ENCODE assay signal across 16 cellular contexts in the genomic region with DNA sequence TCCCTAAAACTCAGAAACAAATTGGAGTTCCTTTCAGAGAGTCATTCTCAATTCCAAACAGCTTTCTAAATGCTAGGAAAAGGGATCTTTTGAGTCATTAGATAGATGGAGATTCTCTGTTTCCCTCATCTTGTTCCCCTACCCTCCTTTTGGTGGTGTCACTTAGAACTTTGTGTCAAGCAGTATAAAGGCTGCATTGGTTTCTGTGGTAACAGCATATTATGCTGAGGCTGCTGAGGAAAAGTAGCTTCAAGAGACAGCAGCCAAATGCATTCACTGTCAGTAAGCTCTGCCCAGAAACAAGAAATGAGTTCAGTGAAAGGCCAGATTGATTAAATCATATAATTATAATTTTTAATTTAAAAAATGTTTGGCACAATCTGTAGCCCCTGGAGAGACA.
A peak's percentile ranks its signal among the peaks of the same experiment; 100 is the strongest.
DNase-seq lines count a peak whose midpoint lies in the region; ATAC-seq and TF ChIP-seq lines count a peak whose summit lies in the region.
"Had no signal": no experiment of that assay in that cellular context is flagged by ENCODE, and none has a peak within 500 bp of the region (broad histone marks: within the 10 kb centered on the region; RNA-seq: fewer than 3 reads in every experiment).

No MANE protein-coding gene starts in this region.

- no peak overlapping the region for H3K4me3 Mint-ChIP-seq in GM23338
- H3K4me3 Mint-ChIP-seq in activated T-helper 17 cell treated with anti-CD3 and anti-CD28 coated beads, Interleukin-2, amount 50 U/mL, for 72 hours = no peak overlapping the region
- H3K4me3 Mint-ChIP-seq: CD4-positive, alpha-beta memory T cell had no signal

- no peaks in the 10 kb centered on the region for H3K9me3 Mint-ChIP-seq in GM23338
- no peaks in the 10 kb centered on the region for H3K9me3 Mint-ChIP-seq in activated T-helper 17 cell treated with anti-CD3 and anti-CD28 coated beads, Interleukin-2, amount 50 U/mL, for 72 hours
- H3K9me3 Mint-ChIP-seq: CD4-positive, alpha-beta memory T cell had no signal

- ATAC-seq in GM23338 (no peak; the same call in 2 of the 3 replicates), Right ventricle myocardium superior (ENCODE audit: poor library complexity) (no peak), HG03571 (IDR thresholded peaks at IDR 0.05; ENCODE audit: unreplicated experiment) (no peak)
- no peak for ATAC-seq in activated T-helper 17 cell treated with anti-CD3 and anti-CD28 coated beads, Interleukin-2, amount 50 U/mL, for 72 hours (replicated peaks)

- H3K36me3 Mint-ChIP-seq in GM23338 (ENCODE audit: low read depth) = no peaks in the 10 kb centered on the region
- H3K36me3 Mint-ChIP-seq in activated T-helper 17 cell treated with anti-CD3 and anti-CD28 coated beads, Interleukin-2, amount 50 U/mL, for 72 hours (ENCODE audit: low read depth) = no peaks in the 10 kb centered on the region
- H3K36me3 Mint-ChIP-seq: CD4-positive, alpha-beta memory T cell had no signal

- DNase-seq in GM23338 (ENCODE audit: low spot score) = peak; percentile 13
- DNase-seq in cerebellar cortex (ENCODE audit: low spot score) = peak; percentile 8
- DNase-seq in medulla oblongata (ENCODE audit: extremely low spot score) = peak; percentile 59
- no peak for DNase-seq in osteoblast (ENCODE audit: insufficient read length, low spot score, missing footprints)
- no peak for DNase-seq in NCI-H1930 (lab: John Stamatoyannopoulos, UW)
- no peak for DNase-seq in Right ventricle myocardium superior
- DNase-seq: BE2C; CD4-positive, alpha-beta memory T cell; DMS153; DMS79 treated with DMSO at 0.1 percent for 48 hours; EL; GDM1 had no signal

- H2AFZ ChIP-seq in GM23338 (no peak overlapping the region), osteoblast (ENCODE audit: low read length) (peak overlapping the region; percentile 7)

- H3K27me3 ChIP-seq in GM23338 (ENCODE audit: insufficient read depth) = no peaks in the 10 kb centered on the region
- no peaks in the 10 kb centered on the region for H3K27me3 ChIP-seq in osteoblast (ENCODE audit: insufficient read depth, low read length)
- H3K27me3 ChIP-seq: BE2C had no signal

- TF ChIP-seq CTCF in GM23338 (conservative IDR thresholded peaks at IDR 0.05; ENCODE audit: low read depth in 2 of 2) (no peak), osteoblast (IDR thresholded peaks at IDR 0.05; ENCODE audit: extremely low read depth, low read depth, low read length) (no peak)

- H3K79me2 ChIP-seq in GM23338 (replicated peaks; ENCODE audit: insufficient read depth) = no peaks in the 10 kb centered on the region
- no peaks in the 10 kb centered on the region for H3K79me2 ChIP-seq in osteoblast (ENCODE audit: insufficient read depth, low read length)

- no peaks in the 10 kb centered on the region for H3K36me3 ChIP-seq in GM23338 (ENCODE audit: insufficient read depth)
- H3K36me3 ChIP-seq in osteoblast (ENCODE audit: insufficient read depth, low read length) = no peaks in the 10 kb centered on the region
- H3K36me3 ChIP-seq: BE2C, HAP-1 had no signal

- no peaks in the 10 kb centered on the region for H3K4me1 Mint-ChIP-seq in GM23338
- no peaks in the 10 kb centered on the region for H3K4me1 Mint-ChIP-seq in activated T-helper 17 cell treated with anti-CD3 and anti-CD28 coated beads, Interleukin-2, amount 50 U/mL, for 72 hours
- H3K4me1 Mint-ChIP-seq: CD4-positive, alpha-beta memory T cell had no signal

- H3F3A ChIP-seq in GM23338 (replicated peaks; ENCODE audit: low read depth) = no peaks in the 10 kb centered on the region

- H3K4me2 ChIP-seq in GM23338 (no peak overlapping the region), osteoblast (ENCODE audit: insufficient read depth, low read length) (no peak overlapping the region)

- H4K20me1 ChIP-seq in GM23338 (replicated peaks; ENCODE audit: insufficient read depth) = no peaks in the 10 kb centered on the region
- no peaks in the 10 kb centered on the region for H4K20me1 ChIP-seq in osteoblast (ENCODE audit: insufficient read depth, low read length)

- H3K27ac ChIP-seq in GM23338 (ENCODE audit: low read depth) (no peak overlapping the region), osteoblast (ENCODE audit: low read depth, low read length) (no peak overlapping the region)
- H3K27ac ChIP-seq: C4-2B had no signal

- no peaks in the 10 kb centered on the region for H3K9me3 ChIP-seq in osteoblast (ENCODE audit: low read depth, low read length)
- H3K9me3 ChIP-seq: BE2C, HAP-1 had no signal

- H3K27me3 Mint-ChIP-seq in GM23338 (ENCODE audit: insufficient read depth, low read depth, poor library complexity) = no peaks in the 10 kb centered on the region
- no peaks in the 10 kb centered on the region for H3K27me3 Mint-ChIP-seq in activated T-helper 17 cell treated with anti-CD3 and anti-CD28 coated beads, Interleukin-2, amount 50 U/mL, for 72 hours

- H3K9me2 ChIP-seq in GM23338 (ENCODE audit: insufficient read depth) = no peaks in the 10 kb centered on the region

- H3K27ac Mint-ChIP-seq in GM23338 = no peak overlapping the region
- H3K27ac Mint-ChIP-seq in activated T-helper 17 cell treated with anti-CD3 and anti-CD28 coated beads, Interleukin-2, amount 50 U/mL, for 72 hours = no peak overlapping the region
- H3K27ac Mint-ChIP-seq: CD4-positive, alpha-beta memory T cell had no signal

- H3K4me3 ChIP-seq in GM23338 (no peak overlapping the region), osteoblast (ENCODE audit: insufficient read depth, low read length) (no peak overlapping the region)
- H3K4me3 ChIP-seq: HAP-1 had no signal

- intact Hi-C loops in Right ventricle myocardium superior (cut with DNase I) = no loop called here

- H3K4me1 ChIP-seq in GM23338 (ENCODE audit: insufficient read depth) (no peaks in the 10 kb centered on the region), osteoblast (ENCODE audit: insufficient read depth, low read length) (no peaks in the 10 kb centered on the region)
- H3K4me1 ChIP-seq: BE2C, HAP-1 had no signal

TF ChIP-seq in GM23338, 12 proteins besides CTCF, POLR2A, EP300 and RAD21 (continues in another document):
- TF ChIP-seq, protein P1, sequence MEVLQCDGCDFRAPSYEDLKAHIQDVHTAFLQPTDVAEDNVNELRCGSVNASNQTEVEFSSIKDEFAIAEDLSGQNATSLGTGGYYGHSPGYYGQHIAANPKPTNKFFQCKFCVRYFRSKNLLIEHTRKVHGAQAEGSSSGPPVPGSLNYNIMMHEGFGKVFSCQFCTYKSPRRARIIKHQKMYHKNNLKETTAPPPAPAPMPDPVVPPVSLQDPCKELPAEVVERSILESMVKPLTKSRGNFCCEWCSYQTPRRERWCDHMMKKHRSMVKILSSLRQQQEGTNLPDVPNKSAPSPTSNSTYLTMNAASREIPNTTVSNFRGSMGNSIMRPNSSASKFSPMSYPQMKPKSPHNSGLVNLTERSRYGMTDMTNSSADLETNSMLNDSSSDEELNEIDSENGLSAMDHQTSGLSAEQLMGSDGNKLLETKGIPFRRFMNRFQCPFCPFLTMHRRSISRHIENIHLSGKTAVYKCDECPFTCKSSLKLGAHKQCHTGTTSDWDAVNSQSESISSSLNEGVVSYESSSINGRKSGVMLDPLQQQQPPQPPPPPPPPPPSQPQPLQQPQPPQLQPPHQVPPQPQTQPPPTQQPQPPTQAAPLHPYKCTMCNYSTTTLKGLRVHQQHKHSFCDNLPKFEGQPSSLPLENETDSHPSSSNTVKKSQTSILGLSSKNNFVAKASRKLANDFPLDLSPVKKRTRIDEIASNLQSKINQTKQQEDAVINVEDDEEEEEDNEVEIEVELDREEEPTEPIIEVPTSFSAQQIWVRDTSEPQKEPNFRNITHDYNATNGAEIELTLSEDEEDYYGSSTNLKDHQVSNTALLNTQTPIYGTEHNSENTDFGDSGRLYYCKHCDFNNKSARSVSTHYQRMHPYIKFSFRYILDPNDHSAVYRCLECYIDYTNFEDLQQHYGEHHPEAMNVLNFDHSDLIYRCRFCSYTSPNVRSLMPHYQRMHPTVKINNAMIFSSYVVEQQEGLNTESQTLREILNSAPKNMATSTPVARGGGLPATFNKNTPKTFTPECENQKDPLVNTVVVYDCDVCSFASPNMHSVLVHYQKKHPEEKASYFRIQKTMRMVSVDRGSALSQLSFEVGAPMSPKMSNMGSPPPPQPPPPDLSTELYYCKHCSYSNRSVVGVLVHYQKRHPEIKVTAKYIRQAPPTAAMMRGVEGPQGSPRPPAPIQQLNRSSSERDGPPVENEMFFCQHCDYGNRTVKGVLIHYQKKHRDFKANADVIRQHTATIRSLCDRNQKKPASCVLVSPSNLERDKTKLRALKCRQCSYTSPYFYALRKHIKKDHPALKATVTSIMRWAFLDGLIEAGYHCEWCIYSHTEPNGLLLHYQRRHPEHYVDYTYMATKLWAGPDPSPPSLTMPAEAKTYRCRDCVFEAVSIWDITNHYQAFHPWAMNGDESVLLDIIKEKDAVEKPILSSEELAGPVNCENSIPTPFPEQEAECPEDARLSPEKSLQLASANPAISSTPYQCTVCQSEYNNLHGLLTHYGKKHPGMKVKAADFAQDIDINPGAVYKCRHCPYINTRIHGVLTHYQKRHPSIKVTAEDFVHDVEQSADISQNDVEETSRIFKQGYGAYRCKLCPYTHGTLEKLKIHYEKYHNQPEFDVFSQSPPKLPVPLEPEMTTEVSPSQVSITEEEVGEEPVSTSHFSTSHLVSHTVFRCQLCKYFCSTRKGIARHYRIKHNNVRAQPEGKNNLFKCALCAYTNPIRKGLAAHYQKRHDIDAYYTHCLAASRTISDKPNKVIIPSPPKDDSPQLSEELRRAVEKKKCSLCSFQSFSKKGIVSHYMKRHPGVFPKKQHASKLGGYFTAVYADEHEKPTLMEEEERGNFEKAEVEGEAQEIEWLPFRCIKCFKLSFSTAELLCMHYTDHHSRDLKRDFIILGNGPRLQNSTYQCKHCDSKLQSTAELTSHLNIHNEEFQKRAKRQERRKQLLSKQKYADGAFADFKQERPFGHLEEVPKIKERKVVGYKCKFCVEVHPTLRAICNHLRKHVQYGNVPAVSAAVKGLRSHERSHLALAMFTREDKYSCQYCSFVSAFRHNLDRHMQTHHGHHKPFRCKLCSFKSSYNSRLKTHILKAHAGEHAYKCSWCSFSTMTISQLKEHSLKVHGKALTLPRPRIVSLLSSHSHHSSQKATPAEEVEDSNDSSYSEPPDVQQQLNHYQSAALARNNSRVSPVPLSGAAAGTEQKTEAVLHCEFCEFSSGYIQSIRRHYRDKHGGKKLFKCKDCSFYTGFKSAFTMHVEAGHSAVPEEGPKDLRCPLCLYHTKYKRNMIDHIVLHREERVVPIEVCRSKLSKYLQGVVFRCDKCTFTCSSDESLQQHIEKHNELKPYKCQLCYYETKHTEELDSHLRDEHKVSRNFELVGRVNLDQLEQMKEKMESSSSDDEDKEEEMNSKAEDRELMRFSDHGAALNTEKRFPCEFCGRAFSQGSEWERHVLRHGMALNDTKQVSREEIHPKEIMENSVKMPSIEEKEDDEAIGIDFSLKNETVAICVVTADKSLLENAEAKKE (CRISPR knock-in tag; IDR thresholded peaks at IDR 0.05) = no peak
- TF ChIP-seq POLR2AphosphoS5 (IDR thresholded peaks at IDR 0.05; ENCODE audit: low read depth) (no peak), EZH2 (IDR thresholded peaks at IDR 0.05; ENCODE audit: low read depth, unreplicated experiment) (no peak)

Comparison
In these comparisons a context has a peak if more than half of its experiments do, and no peak if none do; other contexts are left out.
1. DNase-seq: peak in GM23338 (single experiment), cerebellar cortex (single experiment) and medulla oblongata (single experiment); none in osteoblast (single experiment), NCI-H1930 (0 of 2) and Right ventricle myocardium superior (single experiment).